In genomic region chr3:117874028-117874765, GRCh38 we compare ENCODE assay signal across 1 cellular context.
TF ChIP-seq lines count a peak whose summit lies in the region.

No MANE protein-coding gene starts in this region.

TF ChIP-seq in GM23338, 12 proteins besides CTCF, POLR2A, EP300 and RAD21 (continued from another document):
- TF ChIP-seq, protein P1, sequence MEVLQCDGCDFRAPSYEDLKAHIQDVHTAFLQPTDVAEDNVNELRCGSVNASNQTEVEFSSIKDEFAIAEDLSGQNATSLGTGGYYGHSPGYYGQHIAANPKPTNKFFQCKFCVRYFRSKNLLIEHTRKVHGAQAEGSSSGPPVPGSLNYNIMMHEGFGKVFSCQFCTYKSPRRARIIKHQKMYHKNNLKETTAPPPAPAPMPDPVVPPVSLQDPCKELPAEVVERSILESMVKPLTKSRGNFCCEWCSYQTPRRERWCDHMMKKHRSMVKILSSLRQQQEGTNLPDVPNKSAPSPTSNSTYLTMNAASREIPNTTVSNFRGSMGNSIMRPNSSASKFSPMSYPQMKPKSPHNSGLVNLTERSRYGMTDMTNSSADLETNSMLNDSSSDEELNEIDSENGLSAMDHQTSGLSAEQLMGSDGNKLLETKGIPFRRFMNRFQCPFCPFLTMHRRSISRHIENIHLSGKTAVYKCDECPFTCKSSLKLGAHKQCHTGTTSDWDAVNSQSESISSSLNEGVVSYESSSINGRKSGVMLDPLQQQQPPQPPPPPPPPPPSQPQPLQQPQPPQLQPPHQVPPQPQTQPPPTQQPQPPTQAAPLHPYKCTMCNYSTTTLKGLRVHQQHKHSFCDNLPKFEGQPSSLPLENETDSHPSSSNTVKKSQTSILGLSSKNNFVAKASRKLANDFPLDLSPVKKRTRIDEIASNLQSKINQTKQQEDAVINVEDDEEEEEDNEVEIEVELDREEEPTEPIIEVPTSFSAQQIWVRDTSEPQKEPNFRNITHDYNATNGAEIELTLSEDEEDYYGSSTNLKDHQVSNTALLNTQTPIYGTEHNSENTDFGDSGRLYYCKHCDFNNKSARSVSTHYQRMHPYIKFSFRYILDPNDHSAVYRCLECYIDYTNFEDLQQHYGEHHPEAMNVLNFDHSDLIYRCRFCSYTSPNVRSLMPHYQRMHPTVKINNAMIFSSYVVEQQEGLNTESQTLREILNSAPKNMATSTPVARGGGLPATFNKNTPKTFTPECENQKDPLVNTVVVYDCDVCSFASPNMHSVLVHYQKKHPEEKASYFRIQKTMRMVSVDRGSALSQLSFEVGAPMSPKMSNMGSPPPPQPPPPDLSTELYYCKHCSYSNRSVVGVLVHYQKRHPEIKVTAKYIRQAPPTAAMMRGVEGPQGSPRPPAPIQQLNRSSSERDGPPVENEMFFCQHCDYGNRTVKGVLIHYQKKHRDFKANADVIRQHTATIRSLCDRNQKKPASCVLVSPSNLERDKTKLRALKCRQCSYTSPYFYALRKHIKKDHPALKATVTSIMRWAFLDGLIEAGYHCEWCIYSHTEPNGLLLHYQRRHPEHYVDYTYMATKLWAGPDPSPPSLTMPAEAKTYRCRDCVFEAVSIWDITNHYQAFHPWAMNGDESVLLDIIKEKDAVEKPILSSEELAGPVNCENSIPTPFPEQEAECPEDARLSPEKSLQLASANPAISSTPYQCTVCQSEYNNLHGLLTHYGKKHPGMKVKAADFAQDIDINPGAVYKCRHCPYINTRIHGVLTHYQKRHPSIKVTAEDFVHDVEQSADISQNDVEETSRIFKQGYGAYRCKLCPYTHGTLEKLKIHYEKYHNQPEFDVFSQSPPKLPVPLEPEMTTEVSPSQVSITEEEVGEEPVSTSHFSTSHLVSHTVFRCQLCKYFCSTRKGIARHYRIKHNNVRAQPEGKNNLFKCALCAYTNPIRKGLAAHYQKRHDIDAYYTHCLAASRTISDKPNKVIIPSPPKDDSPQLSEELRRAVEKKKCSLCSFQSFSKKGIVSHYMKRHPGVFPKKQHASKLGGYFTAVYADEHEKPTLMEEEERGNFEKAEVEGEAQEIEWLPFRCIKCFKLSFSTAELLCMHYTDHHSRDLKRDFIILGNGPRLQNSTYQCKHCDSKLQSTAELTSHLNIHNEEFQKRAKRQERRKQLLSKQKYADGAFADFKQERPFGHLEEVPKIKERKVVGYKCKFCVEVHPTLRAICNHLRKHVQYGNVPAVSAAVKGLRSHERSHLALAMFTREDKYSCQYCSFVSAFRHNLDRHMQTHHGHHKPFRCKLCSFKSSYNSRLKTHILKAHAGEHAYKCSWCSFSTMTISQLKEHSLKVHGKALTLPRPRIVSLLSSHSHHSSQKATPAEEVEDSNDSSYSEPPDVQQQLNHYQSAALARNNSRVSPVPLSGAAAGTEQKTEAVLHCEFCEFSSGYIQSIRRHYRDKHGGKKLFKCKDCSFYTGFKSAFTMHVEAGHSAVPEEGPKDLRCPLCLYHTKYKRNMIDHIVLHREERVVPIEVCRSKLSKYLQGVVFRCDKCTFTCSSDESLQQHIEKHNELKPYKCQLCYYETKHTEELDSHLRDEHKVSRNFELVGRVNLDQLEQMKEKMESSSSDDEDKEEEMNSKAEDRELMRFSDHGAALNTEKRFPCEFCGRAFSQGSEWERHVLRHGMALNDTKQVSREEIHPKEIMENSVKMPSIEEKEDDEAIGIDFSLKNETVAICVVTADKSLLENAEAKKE (CRISPR knock-in tag; IDR thresholded peaks at IDR 0.05) = no peak
- no peak for TF ChIP-seq EZH2 (IDR thresholded peaks at IDR 0.05; ENCODE audit: low read depth, unreplicated experiment)
- TF ChIP-seq NANOG (IDR thresholded peaks at IDR 0.05; ENCODE audit: borderline replicate concordance) = no peak
- TF ChIP-seq POLR2AphosphoS5 (IDR thresholded peaks at IDR 0.05; ENCODE audit: low read depth) = no peak
- no peak for TF ChIP-seq STAT1 (IDR thresholded peaks at IDR 0.05; ENCODE audit: unreplicated experiment)
- no peak for TF ChIP-seq EZH2phosphoT487 (IDR thresholded peaks at IDR 0.05; ENCODE audit: unreplicated experiment)
- TF ChIP-seq, protein P2, sequence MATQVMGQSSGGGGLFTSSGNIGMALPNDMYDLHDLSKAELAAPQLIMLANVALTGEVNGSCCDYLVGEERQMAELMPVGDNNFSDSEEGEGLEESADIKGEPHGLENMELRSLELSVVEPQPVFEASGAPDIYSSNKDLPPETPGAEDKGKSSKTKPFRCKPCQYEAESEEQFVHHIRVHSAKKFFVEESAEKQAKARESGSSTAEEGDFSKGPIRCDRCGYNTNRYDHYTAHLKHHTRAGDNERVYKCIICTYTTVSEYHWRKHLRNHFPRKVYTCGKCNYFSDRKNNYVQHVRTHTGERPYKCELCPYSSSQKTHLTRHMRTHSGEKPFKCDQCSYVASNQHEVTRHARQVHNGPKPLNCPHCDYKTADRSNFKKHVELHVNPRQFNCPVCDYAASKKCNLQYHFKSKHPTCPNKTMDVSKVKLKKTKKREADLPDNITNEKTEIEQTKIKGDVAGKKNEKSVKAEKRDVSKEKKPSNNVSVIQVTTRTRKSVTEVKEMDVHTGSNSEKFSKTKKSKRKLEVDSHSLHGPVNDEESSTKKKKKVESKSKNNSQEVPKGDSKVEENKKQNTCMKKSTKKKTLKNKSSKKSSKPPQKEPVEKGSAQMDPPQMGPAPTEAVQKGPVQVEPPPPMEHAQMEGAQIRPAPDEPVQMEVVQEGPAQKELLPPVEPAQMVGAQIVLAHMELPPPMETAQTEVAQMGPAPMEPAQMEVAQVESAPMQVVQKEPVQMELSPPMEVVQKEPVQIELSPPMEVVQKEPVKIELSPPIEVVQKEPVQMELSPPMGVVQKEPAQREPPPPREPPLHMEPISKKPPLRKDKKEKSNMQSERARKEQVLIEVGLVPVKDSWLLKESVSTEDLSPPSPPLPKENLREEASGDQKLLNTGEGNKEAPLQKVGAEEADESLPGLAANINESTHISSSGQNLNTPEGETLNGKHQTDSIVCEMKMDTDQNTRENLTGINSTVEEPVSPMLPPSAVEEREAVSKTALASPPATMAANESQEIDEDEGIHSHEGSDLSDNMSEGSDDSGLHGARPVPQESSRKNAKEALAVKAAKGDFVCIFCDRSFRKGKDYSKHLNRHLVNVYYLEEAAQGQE (IDR thresholded peaks at IDR 0.05; ENCODE audit: unreplicated experiment) = no peak
- no peak for TF ChIP-seq CREB1 (CRISPR knock-in tag; IDR thresholded peaks at IDR 0.05; ENCODE audit: low read depth)
